Comparison of ENCODE assay signal across 29 cellular contexts in the genomic region with DNA sequence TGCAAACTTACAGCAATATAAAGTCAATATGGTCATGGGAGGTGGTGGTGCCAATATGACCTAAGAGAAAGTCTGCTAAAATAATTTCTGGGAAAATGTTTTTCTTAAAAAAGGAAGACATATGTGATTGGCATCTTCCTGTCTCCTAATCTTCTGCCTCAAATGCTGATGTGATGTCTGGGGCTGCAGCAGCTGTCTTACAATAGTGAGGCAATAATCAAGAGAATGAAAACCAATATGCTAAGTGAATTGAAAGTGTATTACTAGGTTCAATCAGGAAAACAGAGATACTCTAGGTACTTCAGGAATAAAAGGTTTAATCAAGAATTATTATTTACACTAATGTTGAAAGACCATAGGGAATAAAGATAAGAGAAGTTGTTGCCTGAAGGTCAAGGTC.
"Had no signal": no experiment of that assay in that cellular context is flagged by ENCODE, and none has a peak within 500 bp of the region (broad histone marks: within the 10 kb centered on the region; RNA-seq: fewer than 3 reads in every experiment).

No MANE protein-coding gene starts in this region.

- DNase-seq: stimulated activated CD4-positive, alpha-beta T cell treated with anti-CD3 and anti-CD28 coated beads, Interleukin-2, amount 100 ng/mL, for 48 hours; stimulated activated CD4-positive, alpha-beta T cell treated with anti-CD3 and anti-CD28 coated beads, Interleukin-4, amount 100 ng/mL, for 1 hour; stimulated activated CD4-positive, alpha-beta T cell treated with anti-CD3 and anti-CD28 coated beads, Interleukin-4, amount 100 ng/mL, for 24 hours; stimulated activated CD4-positive, alpha-beta T cell treated with anti-CD3 and anti-CD28 coated beads, Interleukin-4, amount 100 ng/mL, for 4 hours; stimulated activated CD8-positive, alpha-beta memory T cell treated with anti-CD3 and anti-CD28 coated beads, Interleukin-4, amount 100 ng/mL, for 48 hours; stimulated activated naive B cell treated with anti-CD40 and anti-IgM and Interleukin-4, amounts not matched to agents 10 μg/mL and 1 μg/mL and 100 μg/mL, for 72 hours; stimulated activated naive CD4-positive, alpha-beta T cell; stimulated activated naive CD4-positive, alpha-beta T cell treated with Interleukin-2 at 50 U/mL for 16 hours; stimulated activated naive CD8-positive, alpha-beta T cell treated with anti-CD3 and anti-CD28 coated beads, Interleukin-15, amount 100 ng/mL, for 72 hours; stimulated activated naive CD8-positive, alpha-beta T cell treated with anti-CD3 and anti-CD28 coated beads, Interleukin-15, Interleukin-2, amounts not matched to agents 100 U/mL and 50 U/mL, for 24 hours; stomach; substantia nigra; testis; thyroid gland; tibial artery; transverse colon; trophoblast cell; upper lobe of left lung; upper lobe of right lung; uterus had no signal

- H3K27me3 ChIP-seq: stomach, suprapubic skin, testis, thyroid gland, tibial artery, tibial nerve, transverse colon, upper lobe of left lung, upper lobe of right lung, uterus, vagina had no signal

- H3K36me3 Mint-ChIP-seq: stimulated activated effector memory CD8-positive, alpha-beta T cell treated with anti-CD3 and anti-CD28 coated beads, Interleukin-12 subunit alpha, Interleukin-12 subunit beta, amount 100 ng/mL, for 72 hours; stimulated activated memory B cell treated with anti-CD40 and anti-IgM and Interleukin-4, amounts not matched to agents 10 μg/mL and 1 μg/mL and 100 μg/mL, for 72 hours; stimulated activated naive B cell treated with anti-CD40 and anti-IgM and Interleukin-4, amounts not matched to agents 10 μg/mL and 1 μg/mL and 100 μg/mL, for 72 hours; type B pancreatic cell had no signal

- H3K27me3 Mint-ChIP-seq: stimulated activated memory B cell treated with anti-CD40 and anti-IgM and Interleukin-4, amounts not matched to agents 10 μg/mL and 1 μg/mL and 100 μg/mL, for 72 hours; stimulated activated naive B cell treated with anti-CD40 and anti-IgM and Interleukin-4, amounts not matched to agents 10 μg/mL and 1 μg/mL and 100 μg/mL, for 72 hours; stimulated activated naive CD8-positive, alpha-beta T cell treated with anti-CD3 and anti-CD28 coated beads, Interleukin-15, amount 100 ng/mL, for 72 hours; stimulated activated naive CD8-positive, alpha-beta T cell treated with anti-CD3 and anti-CD28 coated beads, Interleukin-15, Interleukin-2, amounts not matched to agents 100 ng/mL and 50 ng/mL, for 24 hours; type B pancreatic cell had no signal

- H3K9me3 Mint-ChIP-seq: stimulated activated effector memory CD8-positive, alpha-beta T cell treated with anti-CD3 and anti-CD28 coated beads, Interleukin-12 subunit alpha, Interleukin-12 subunit beta, amount 100 ng/mL, for 72 hours; stimulated activated memory B cell treated with anti-CD40 and anti-IgM and Interleukin-4, amounts not matched to agents 10 μg/mL and 1 μg/mL and 100 μg/mL, for 72 hours; stimulated activated naive B cell treated with anti-CD40 and anti-IgM and Interleukin-4, amounts not matched to agents 10 μg/mL and 1 μg/mL and 100 μg/mL, for 72 hours; stimulated activated naive CD8-positive, alpha-beta T cell treated with anti-CD3 and anti-CD28 coated beads, Interleukin-15, amount 100 ng/mL, for 72 hours; stimulated activated naive CD8-positive, alpha-beta T cell treated with anti-CD3 and anti-CD28 coated beads, Interleukin-15, Interleukin-2, amounts not matched to agents 100 ng/mL and 50 ng/mL, for 24 hours had no signal

- ATAC-seq: stimulated activated effector memory CD8-positive, alpha-beta T cell treated with anti-CD3 and anti-CD28 coated beads, Interleukin-12 subunit alpha, Interleukin-12 subunit beta, amount 100 ng/mL, for 72 hours; stimulated activated memory B cell treated with anti-CD40 and anti-IgM and Interleukin-4, amounts not matched to agents 10 μg/mL and 1 μg/mL and 100 μg/mL, for 72 hours; stimulated activated naive B cell treated with anti-CD40 and anti-IgM and Interleukin-4, amounts not matched to agents 10 μg/mL and 1 μg/mL and 100 μg/mL, for 72 hours; stimulated activated naive CD8-positive, alpha-beta T cell treated with anti-CD3 and anti-CD28 coated beads, Interleukin-15, amount 100 ng/mL, for 72 hours; stimulated activated naive CD8-positive, alpha-beta T cell treated with anti-CD3 and anti-CD28 coated beads, Interleukin-15, Interleukin-2, amounts not matched to agents 100 U/mL and 50 U/mL, for 24 hours; upper lobe of right lung had no signal

- H3K27ac Mint-ChIP-seq: stimulated activated effector memory CD8-positive, alpha-beta T cell treated with anti-CD3 and anti-CD28 coated beads, Interleukin-12 subunit alpha, Interleukin-12 subunit beta, amount 100 ng/mL, for 72 hours; stimulated activated memory B cell treated with anti-CD40 and anti-IgM and Interleukin-4, amounts not matched to agents 10 μg/mL and 1 μg/mL and 100 μg/mL, for 72 hours; stimulated activated naive B cell treated with anti-CD40 and anti-IgM and Interleukin-4, amounts not matched to agents 10 μg/mL and 1 μg/mL and 100 μg/mL, for 72 hours; stimulated activated naive CD8-positive, alpha-beta T cell treated with anti-CD3 and anti-CD28 coated beads, Interleukin-15, amount 100 ng/mL, for 72 hours; stimulated activated naive CD8-positive, alpha-beta T cell treated with anti-CD3 and anti-CD28 coated beads, Interleukin-15, Interleukin-2, amounts not matched to agents 100 ng/mL and 50 ng/mL, for 24 hours; type B pancreatic cell had no signal

- H3K4me1 ChIP-seq: testis, thyroid gland, uterus, vagina had no signal

- H3K4me3 ChIP-seq: stomach, suprapubic skin, testis, thoracic aorta, thyroid gland, tibial artery, tibial nerve, transverse colon, upper lobe of left lung, upper lobe of right lung, uterus, vagina had no signal

- H3K36me3 ChIP-seq: stomach, suprapubic skin, thoracic aorta, thyroid gland, tibial artery, tibial nerve, transverse colon, upper lobe of left lung, upper lobe of right lung, uterus, vagina had no signal

- H3K9me3 ChIP-seq: stomach, suprapubic skin, testis, thoracic aorta, thyroid gland, tibial artery, tibial nerve, transverse colon, upper lobe of left lung, upper lobe of right lung, uterus, vagina had no signal

- H3K27ac ChIP-seq: stomach, suprapubic skin, testis, thoracic aorta, thyroid gland, tibial artery, tibial nerve, transverse colon, upper lobe of left lung, upper lobe of right lung, uterus, vagina had no signal

- H3K4me3 Mint-ChIP-seq: stimulated activated effector memory CD8-positive, alpha-beta T cell treated with anti-CD3 and anti-CD28 coated beads, Interleukin-12 subunit alpha, Interleukin-12 subunit beta, amount 100 ng/mL, for 72 hours; stimulated activated memory B cell treated with anti-CD40 and anti-IgM and Interleukin-4, amounts not matched to agents 10 μg/mL and 1 μg/mL and 100 μg/mL, for 72 hours; stimulated activated naive B cell treated with anti-CD40 and anti-IgM and Interleukin-4, amounts not matched to agents 10 μg/mL and 1 μg/mL and 100 μg/mL, for 72 hours; stimulated activated naive CD8-positive, alpha-beta T cell treated with anti-CD3 and anti-CD28 coated beads, Interleukin-15, amount 100 ng/mL, for 72 hours; stimulated activated naive CD8-positive, alpha-beta T cell treated with anti-CD3 and anti-CD28 coated beads, Interleukin-15, Interleukin-2, amounts not matched to agents 100 ng/mL and 50 ng/mL, for 24 hours; type B pancreatic cell had no signal

- FAIRE-seq: urothelium cell line had no signal
